ENCODE assay signal across 19 cellular contexts in genomic region chr12:47970843-47971242, GRCh38. TPM values are rescaled to one million over a fixed set of nuclear protein-coding genes. Genes with fewer than 3 reads are reported as not detected.
"Had no signal": no experiment of that assay in that cellular context is flagged by ENCODE, and none has a peak within 500 bp of the region (broad histone marks: within the 10 kb centered on the region; RNA-seq: fewer than 3 reads in every experiment).

No MANE protein-coding gene starts in this region.

- H3K9me2 ChIP-seq: SK-N-SH had no signal

- H3K4me2 ChIP-seq: SK-N-SH had no signal

- H3K9ac ChIP-seq: SK-N-SH had no signal

- DNase-seq: KBM-7, MV-4-11, NCI-H1048, NCI-H1105, NCI-H1436 treated with DMSO at 0.1 percent for 48 hours, NCI-H1694, NCI-H187 treated with DMSO at 0.1 percent for 48 hours, NCI-H2029 treated with DMSO at 0.1 percent for 48 hours, NCI-H2171 treated with DMSO at 0.1 percent for 48 hours, NCI-H345, NCI-H446 treated with DMSO at 0.1 percent for 48 hours, NCI-H524, NCI-H526 treated with DMSO at 0.1 percent for 48 hours, NCI-H748 treated with DMSO at 0.1 percent for 48 hours, SHP77, SK-N-SH, SW 1271 had no signal

- H3K9me3 ChIP-seq: SK-N-SH had no signal

- H3K27ac ChIP-seq: RWPE1 had no signal

RNA-seq across cellular contexts. Expression of gene COL2A1, which starts 33.4 kb away (rescaled TPM):
- total RNA-seq: LHCN-M2 had no signal
